8 cellular contexts compared by ENCODE assay signal in the genomic region with DNA sequence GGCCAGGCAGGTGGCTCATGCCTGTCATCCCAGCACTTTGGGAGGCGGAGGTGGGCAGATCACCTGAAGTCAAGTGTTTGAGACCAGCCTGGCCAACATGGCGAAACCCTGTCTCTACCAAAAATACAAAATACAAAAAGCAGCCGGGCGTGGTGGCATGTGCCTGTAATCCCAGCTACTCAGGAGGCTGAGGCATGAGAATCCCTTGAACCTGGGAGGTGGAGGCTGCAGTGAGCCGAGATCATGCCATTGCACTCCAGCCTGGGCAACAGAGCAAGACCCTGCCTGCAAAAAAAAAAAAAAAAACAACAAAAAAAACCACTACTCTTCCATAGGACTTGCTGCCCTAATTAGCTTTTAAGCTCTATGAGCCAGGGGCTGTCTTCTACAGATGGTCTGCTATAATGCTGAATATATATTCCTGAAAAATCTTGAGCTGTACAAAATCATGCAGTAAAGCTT. TPM values are rescaled to one million over a fixed set of nuclear protein-coding genes. Genes with fewer than 3 reads are reported as not detected.
DNase-seq lines count a peak whose midpoint lies in the region; ATAC-seq, FAIRE-seq and TF ChIP-seq lines count a peak whose summit lies in the region.
"Not testable (repeated sequence)": the region's sequence is repeated elsewhere in the genome, so short reads cannot be mapped to it uniquely, and the experiment has no call there.

No MANE protein-coding gene starts in this region.

- not testable (repeated sequence) for TF ChIP-seq POLR2A in GM12878 (IDR thresholded peaks at IDR 0.05; ENCODE audit: low read depth, low read length); esophagus squamous epithelium (IDR thresholded peaks at IDR 0.05); HepG2 (IDR thresholded peaks at IDR 0.05; ENCODE audit: insufficient read depth in 1 of 2, low read depth in 2 of 2, low read length in 2 of 2)

- H3K4me1 Mint-ChIP-seq in activated CD8-positive, alpha-beta T cell treated with anti-CD3 and anti-CD28 coated beads for 36 hours (ENCODE audit: low read depth): peaks cover 41% of the 10 kb centered on the region

- RAD21 ChIA-PET in GM12878 (lab: Charles Lee; ENCODE audit: unreplicated experiment): interaction anchor here (0.7 to 6.9 kb wide), 31 partner anchors 9 to 720 kb away, joined by 3 to 133 read pairs (median 6); no protein-coding TSS in a partner anchor

- not testable (repeated sequence) for H3K27ac Mint-ChIP-seq in activated CD8-positive, alpha-beta T cell treated with anti-CD3 and anti-CD28 coated beads for 36 hours

- H4K12ac ChIP-seq in trophoblast cell (ENCODE audit: low read depth, low read length): not testable (repeated sequence)

- H3K79me2 ChIP-seq in GM12878 (ENCODE audit: control insufficient read depth, insufficient read depth, low read length): peaks cover 94% of the 10 kb centered on the region
- H3K79me2 ChIP-seq in HepG2 (ENCODE audit: insufficient read depth, low read length): peaks cover 91% of the 10 kb centered on the region
- peaks cover 12% of the 10 kb centered on the region for H3K79me2 ChIP-seq in trophoblast cell (ENCODE audit: control insufficient read depth, insufficient read depth, low read length, poor library complexity)

- H3K9ac ChIP-seq in BLaER1; HUES6 (ENCODE audit: low read length); trophoblast cell (ENCODE audit: low read length); subcutaneous abdominal adipose tissue (ENCODE audit: low read length in 5 of 5): not testable (repeated sequence)
- peak overlapping the region; percentile 98 for H3K9ac ChIP-seq in GM12878 (ENCODE audit: control insufficient read depth, insufficient read depth, low read length)
- peak overlapping the region; percentile 81; the same call in 1 of the 2 replicates for H3K9ac ChIP-seq in HepG2 (ENCODE audit: insufficient read depth, low read depth, low read length)

- not testable (repeated sequence) for TF ChIP-seq CTCF in activated CD8-positive, alpha-beta T cell treated with anti-CD3 and anti-CD28 coated beads for 36 hours (IDR thresholded peaks at IDR 0.05); GM12878 (IDR thresholded peaks at IDR 0.05 in 2 of 3, conservative IDR thresholded peaks at IDR 0.05 in 1 of 3; ENCODE audit: control insufficient read depth in 2 of 3, extremely low read depth in 1 of 3, insufficient read depth in 1 of 3, low read depth in 3 of 3, low read length in 3 of 3); esophagus squamous epithelium (IDR thresholded peaks at IDR 0.05); HepG2 (CRISPR knock-in tag; IDR thresholded peaks at IDR 0.05)

- not testable (repeated sequence) for H3K27ac ChIP-seq in BLaER1; HUES6 (ENCODE audit: low read depth, low read length); HepG2 (ENCODE audit: extremely low read length, insufficient read depth, low read length); trophoblast cell (ENCODE audit: low read depth, low read length)
- H3K27ac ChIP-seq in GM12878 (ENCODE audit: control insufficient read depth, insufficient read depth) (peak overlapping the region; percentile 98; the same call in 1 of the 2 replicates), esophagus squamous epithelium (peak overlapping the region in 3 of 4 donors; percentile 93 to 97 (median 97)), subcutaneous abdominal adipose tissue (ENCODE audit: low read depth, low read length) (peak overlapping the region; percentile 95)

- not testable (repeated sequence) for BruUV-seq in GM12878 (replicated peaks; lab: Mats Ljungman, UMichigan); HepG2 (replicated peaks; lab: Mats Ljungman, UMichigan)

- H3K36me3 ChIP-seq in BLaER1 (peaks cover 39% of the 10 kb centered on the region), GM12878 (ENCODE audit: control insufficient read depth in 2 of 2, insufficient read depth in 2 of 2, low read length in 1 of 2) (peaks cover 0 to 11% of the 10 kb centered on the region in 2 experiments; a peak in 2 of 4 replicates), HepG2 (replicated peaks in 1 of 2; ENCODE audit: control insufficient read depth in 1 of 2, insufficient read depth in 2 of 2, low read length in 2 of 2) (peaks cover 8 to 30% of the 10 kb centered on the region in 2 experiments; a peak in 4 of 5 replicates)
- H3K36me3 ChIP-seq in HUES6 (ENCODE audit: control insufficient read depth, insufficient read depth, low read length); esophagus squamous epithelium; trophoblast cell (ENCODE audit: control insufficient read depth in 1 of 2, insufficient read depth in 2 of 2, low read length in 2 of 2); subcutaneous abdominal adipose tissue (ENCODE audit: control insufficient read depth in 5 of 5, insufficient read depth in 5 of 5, low read length in 5 of 5): not testable (repeated sequence)

- H2AK5ac ChIP-seq in trophoblast cell (ENCODE audit: low read length): not testable (repeated sequence)

- H3K4ac ChIP-seq in trophoblast cell (ENCODE audit: low read depth, low read length): peak overlapping the region; percentile 29

- in situ Hi-C loops in GM12878 (cut with MboI) (loop anchor here (5.0 kb wide), 1 partner anchor 395 kb away; no protein-coding TSS in a partner anchor), HepG2 (cut with HindIII; ENCODE audit: extremely low pct_ligation_motif_present, low pct_unique_long_range_greater_than_20kb) (loop anchor here (25.0 kb wide), 1 partner anchor 245 kb away; no protein-coding TSS in a partner anchor)

- not testable (repeated sequence) for FAIRE-seq in GM12878 (lab: Jason Lieb, UNC); HepG2 (lab: Jason Lieb, UNC)

- H4K91ac ChIP-seq in trophoblast cell (ENCODE audit: low read depth, low read length): not testable (repeated sequence)

- not testable (repeated sequence) for H3K27me3 ChIP-seq in BLaER1; HUES6 (ENCODE audit: control insufficient read depth, insufficient read depth, low read length); GM12878 (replicated peaks in 1 of 2; ENCODE audit: control insufficient read depth in 2 of 2, insufficient read depth in 2 of 2, low read length in 1 of 2); esophagus squamous epithelium; HepG2 (ENCODE audit: control insufficient read depth in 1 of 2, insufficient read depth in 2 of 2, low read length in 2 of 2); trophoblast cell (ENCODE audit: insufficient read depth, low read length); subcutaneous abdominal adipose tissue (ENCODE audit: control insufficient read depth in 5 of 5, insufficient read depth in 4 of 5, low read length in 5 of 5)

- H3K4me2 ChIP-seq in BLaER1: peak overlapping the region; percentile 95
- H3K4me2 ChIP-seq in GM12878 (ENCODE audit: control insufficient read depth, insufficient read depth): peak overlapping the region; percentile 58
- H3K4me2 ChIP-seq in HepG2 (ENCODE audit: low read depth, low read length): peak overlapping the region; percentile 64
- not testable (repeated sequence) for H3K4me2 ChIP-seq in trophoblast cell (ENCODE audit: low read length)

- H3K9me3 Mint-ChIP-seq in activated CD8-positive, alpha-beta T cell treated with anti-CD3 and anti-CD28 coated beads for 36 hours: not testable (repeated sequence)

- SMC1A ChIA-PET in GM12878 (lab: Charles Lee; ENCODE audit: uncharacterized antibody, unreplicated experiment): interaction anchor here (0.6 to 10.4 kb wide), 35 partner anchors 8 to 966 kb away, joined by 3 to 209 read pairs (median 8); no protein-coding TSS in a partner anchor

- not testable (repeated sequence) for H4K8ac ChIP-seq in trophoblast cell (ENCODE audit: low read depth, low read length)

- peaks cover 32% of the 10 kb centered on the region for H3K36me3 Mint-ChIP-seq in activated CD8-positive, alpha-beta T cell treated with anti-CD3 and anti-CD28 coated beads for 36 hours (ENCODE audit: low read depth)

- TF ChIP-seq RAD21 in GM12878 (IDR thresholded peaks at IDR 0.05; ENCODE audit: insufficient read depth, low read depth, low read length); HepG2 (CRISPR knock-in tag; IDR thresholded peaks at IDR 0.05): not testable (repeated sequence)

- POLR2A ChIA-PET in activated CD8-positive, alpha-beta T cell treated with anti-CD3 and anti-CD28 coated beads for 36 hours (lab: Charles Lee): interaction anchor here (1.4 kb wide), 1 partner anchor 9 kb away, joined by 3 read pairs; no protein-coding TSS in a partner anchor
- POLR2A ChIA-PET in GM12878 (lab: Charles Lee): interaction anchor here (0.5 to 3.8 kb wide), 13 partner anchors 10 to 399 kb away, joined by 3 to 17 read pairs (median 5); no protein-coding TSS in a partner anchor
- POLR2A ChIA-PET in HepG2 (lab: Yijun Ruan, JAX): not testable (repeated sequence)

- not testable (repeated sequence) for ATAC-seq in activated CD8-positive, alpha-beta T cell treated with anti-CD3 and anti-CD28 coated beads for 36 hours; GM12878; HepG2

- TF ChIP-seq EP300 in GM12878 (IDR thresholded peaks at IDR 0.05; ENCODE audit: borderline replicate concordance in 1 of 2, control insufficient read depth in 1 of 2, low read depth in 2 of 2, low read length in 2 of 2); HepG2 (IDR thresholded peaks at IDR 0.05; ENCODE audit: low read depth in 2 of 2, low read length in 2 of 2); HepG2 (CRISPR knock-in tag; IDR thresholded peaks at IDR 0.05; ENCODE audit: borderline replicate concordance): not testable (repeated sequence)

- not testable (repeated sequence) for H2BK5ac ChIP-seq in trophoblast cell (ENCODE audit: low read depth, low read length, poor library complexity)

- not testable (repeated sequence) for H3K18ac ChIP-seq in trophoblast cell (ENCODE audit: low read length)

- CTCF ChIA-PET in activated CD8-positive, alpha-beta T cell treated with anti-CD3 and anti-CD28 coated beads for 36 hours (lab: Charles Lee): interaction anchor here (3.2 to 9.2 kb wide), 5 partner anchors 15 to 395 kb away, joined by 12 to 47 read pairs (median 27); no protein-coding TSS in a partner anchor
- CTCF ChIA-PET in GM12878 (lab: Yijun Ruan, JAX): interaction anchor here (0.8 to 7.5 kb wide), 19 partner anchors 8 to 721 kb away, joined by 3 to 93 read pairs (median 11); no protein-coding TSS in a partner anchor
- CTCF ChIA-PET in HepG2 (lab: Yijun Ruan, JAX; ENCODE audit: low intra/inter-chr PET ratio, low total read pairs): not testable (repeated sequence)

- H4K20me1 ChIP-seq in BLaER1 (peaks cover 79% of the 10 kb centered on the region), HepG2 (ENCODE audit: insufficient read depth, low read length) (peaks cover 68% of the 10 kb centered on the region)
- H4K20me1 ChIP-seq in GM12878 (ENCODE audit: control insufficient read depth, insufficient read depth): not testable (repeated sequence)

- H3K9me3 ChIP-seq in BLaER1; HUES6 (ENCODE audit: control insufficient read depth, insufficient read depth, low read depth, low read length); GM12878 (replicated peaks; ENCODE audit: control insufficient read depth, insufficient read depth, low read length); esophagus squamous epithelium; HepG2 (ENCODE audit: low read length); trophoblast cell (ENCODE audit: insufficient read depth, low read depth, low read length); subcutaneous abdominal adipose tissue (ENCODE audit: control insufficient read depth in 5 of 5, low read length in 5 of 5): not testable (repeated sequence)

- WGBS in GM12878 (ENCODE audit: insufficient coverage, insufficient replicate concordance, low lambda C conversion rate, missing lambda C conversion rate): 28% methylated on average over 5 of the region's 5 CpGs
- WGBS in esophagus squamous epithelium, 2 donors: 68 to 69% methylated on average over 5 of the region's 5 CpGs
- WGBS in HepG2 (ENCODE audit: low lambda C conversion rate): 80% methylated on average over 5 of the region's 5 CpGs
- WGBS in trophoblast cell (ENCODE audit: extremely low coverage, insufficient coverage, insufficient read length): no CpG with 5 or more reads among the region's 5 CpGs

- H2AFZ ChIP-seq in GM12878 (ENCODE audit: control insufficient read depth, low read depth, low read length); HepG2 (ENCODE audit: low read length); trophoblast cell (ENCODE audit: insufficient read depth, low read length, poor library complexity): not testable (repeated sequence)

- not testable (repeated sequence) for H2BK120ac ChIP-seq in trophoblast cell (ENCODE audit: insufficient read depth, low read length, poor library complexity)

- peak overlapping the region; percentile 92 for H3K4me3 Mint-ChIP-seq in activated CD8-positive, alpha-beta T cell treated with anti-CD3 and anti-CD28 coated beads for 36 hours

- not testable (repeated sequence) for H3K27me3 Mint-ChIP-seq in activated CD8-positive, alpha-beta T cell treated with anti-CD3 and anti-CD28 coated beads for 36 hours

- not testable (repeated sequence) for H3K14ac ChIP-seq in trophoblast cell (ENCODE audit: low read length)

- H2BK12ac ChIP-seq in trophoblast cell (ENCODE audit: low read length): not testable (repeated sequence)

- H3K4me1 ChIP-seq in BLaER1 (peaks cover 29% of the 10 kb centered on the region), HUES6 (ENCODE audit: control insufficient read depth, insufficient read depth, low read length) (peaks cover 16% of the 10 kb centered on the region), esophagus squamous epithelium (peaks cover 28 to 59% (median 29%) of the 10 kb centered on the region in 3 donors), HepG2 (ENCODE audit: insufficient read depth, low read length) (peaks cover 41% of the 10 kb centered on the region), subcutaneous abdominal adipose tissue (ENCODE audit: control insufficient read depth in 5 of 5, insufficient read depth in 5 of 5, low read length in 5 of 5) (peaks cover 5 to 55% (median 42%) of the 10 kb centered on the region in 5 donors)
- H3K4me1 ChIP-seq in GM12878 (ENCODE audit: control insufficient read depth, insufficient read depth, low read length); trophoblast cell (ENCODE audit: control insufficient read depth in 1 of 2, insufficient read depth in 2 of 2, low read length in 2 of 2): not testable (repeated sequence)

- intact Hi-C loops in activated CD8-positive, alpha-beta T cell treated with anti-CD3 and anti-CD28 coated beads for 36 hours (cut with micrococcal nuclease): loop anchor here (10.0 kb wide), 1 partner anchor 287 kb away; no protein-coding TSS in a partner anchor
- intact Hi-C loops in GM12878 (cut with micrococcal nuclease; ENCODE audit: unreplicated experiment) (loop anchor here (2.0 to 5.0 kb wide), 3 partner anchors 85 to 245 kb away; no protein-coding TSS in a partner anchor), HepG2 (cut with micrococcal nuclease; ENCODE audit: unreplicated experiment) (loop anchor here (5.0 kb wide), 1 partner anchor 375 kb away; no protein-coding TSS in a partner anchor)
- intact Hi-C loops in esophagus squamous epithelium (cut with DNase I): not testable (repeated sequence)

- not testable (repeated sequence) for DNase-seq in activated CD8-positive, alpha-beta T cell treated with anti-CD3 and anti-CD28 coated beads for 36 hours; GM12878 (ENCODE audit: low read depth, low spot score); esophagus squamous epithelium (lab: John Stamatoyannopoulos, UW); HepG2 (ENCODE audit: low spot score); trophoblast cell

- H3K23ac ChIP-seq in trophoblast cell (ENCODE audit: low read length): not testable (repeated sequence)

- H3K4me3 ChIP-seq in BLaER1; trophoblast cell (ENCODE audit: low read depth, low read length): not testable (repeated sequence)
- H3K4me3 ChIP-seq in HUES6 (ENCODE audit: low read depth, low read length): peak overlapping the region; percentile 99; the same call in 1 of the 2 replicates
- peak overlapping the region; percentile 87 for H3K4me3 ChIP-seq in GM12878
- peak overlapping the region in 1 of 4 donors; percentile 93 for H3K4me3 ChIP-seq in esophagus squamous epithelium
- H3K4me3 ChIP-seq in HepG2 (replicated peaks in 1 of 3; ENCODE audit: insufficient read depth in 1 of 3, low read depth in 2 of 3, low read length in 3 of 3): peak overlapping the region; percentile 78 to 88 (median 80); a peak in 5 of 6 replicates
- H3K4me3 ChIP-seq in subcutaneous abdominal adipose tissue (ENCODE audit: low read depth in 1 of 5, low read length in 5 of 5): peak overlapping the region in 4 of 5 donors; percentile 6 to 100 (median 94)

- not testable (repeated sequence) for H3K79me1 ChIP-seq in trophoblast cell (ENCODE audit: low read length)

RNA-seq across cellular contexts. Expression of a gene that starts 4.3 kb away (rescaled TPM):
- total RNA-seq in activated CD8-positive, alpha-beta T cell treated with anti-CD3 and anti-CD28 coated beads for 36 hours: 10 to 100 TPM; 54.9 to 61.9 TPM
- total RNA-seq in GM12878 (2013; cell fraction: nucleolus; rRNA removed): 56.5 and 57.3 TPM in 2 replicates
- total RNA-seq in GM12878 (2014; rRNA removed): 70.4 and 77.0 TPM in 2 replicates
- total RNA-seq in GM12878 (2014; rRNA removed; fragmentation: Illumina TruSeq; extraction: Trizol): 89.9 and 91.6 TPM in 2 replicates
- 81.1 and 82.9 TPM in 2 replicates for total RNA-seq in GM12878 (2021)
- 27.8 TPM for polyA plus RNA-seq in GM12878 (2011; ENCODE audit: low read depth)
- 61.8 and 103 TPM in 2 replicates for polyA plus RNA-seq in GM12878 (2011; rRNA removed)
- polyA plus RNA-seq in GM12878 (2011; cell fraction: cytosol; rRNA removed): 20.3 and 24.5 TPM in 2 replicates
- 9.7 and 12.0 TPM in 2 replicates for polyA plus RNA-seq in GM12878 (2011; cell fraction: nucleus; rRNA removed)
- 60.5 and 61.5 TPM in 2 replicates for polyA plus RNA-seq in GM12878 (2012)
- polyA plus RNA-seq in GM12878 (2014; fragmentation: Illumina TruSeq; extraction: Trizol): 84.0 and 110 TPM in 2 replicates
- polyA plus RNA-seq in GM12878 (2014; fragmentation: Nextera tagmentation; extraction: Ambion mirVana): 10 to 100 TPM; 26.6 to 36.6 TPM
- polyA plus RNA-seq in GM12878 (2014; rRNA removed): 53.3 and 56.8 TPM in 2 replicates
- 10 to 100 TPM; 27.0 to 64.4 TPM for polyA plus RNA-seq in GM12878 (2016; fragmentation: Nextera tagmentation; extraction: Ambion mirVana)
- 27.8 and 40.1 TPM in 2 replicates for polyA minus RNA-seq in GM12878 (2011; rRNA and poly(A)+ RNA removed)
- 21.4 and 23.3 TPM in 2 replicates for polyA minus RNA-seq in GM12878 (2011; cell fraction: cytosol; rRNA and poly(A)+ RNA removed)
- polyA minus RNA-seq in GM12878 (2011; cell fraction: nucleus; rRNA and poly(A)+ RNA removed): 11.8 and 22.6 TPM in 2 replicates
- total RNA-seq in esophagus squamous epithelium: 10 to 100 TPM; 16.0 to 33.8 (median 25.7) TPM
- total RNA-seq in HepG2 (2016; rRNA removed; fragmentation: Illumina TruSeq; extraction: Trizol): 70.1 and 94.9 TPM in 2 replicates
- total RNA-seq in HepG2 (2016; cell fraction: cytosol; rRNA removed; fragmentation: Illumina TruSeq; extraction: Trizol; ENCODE audit: low read depth): 9.2 and 11.1 TPM in 2 replicates
- total RNA-seq in HepG2 (2016; cell fraction: insoluble cytoplasmic fraction; rRNA removed; fragmentation: Illumina TruSeq; extraction: Trizol): 73.4 and 86.7 TPM in 2 replicates
- 63.9 and 68.4 TPM in 2 replicates for total RNA-seq in HepG2 (2016; cell fraction: membrane; rRNA removed; fragmentation: Illumina TruSeq; extraction: Trizol)
- 56.8 and 60.7 TPM in 2 replicates for total RNA-seq in HepG2 (2016; cell fraction: nucleus; rRNA removed; fragmentation: Illumina TruSeq; extraction: Trizol)
- polyA plus RNA-seq in HepG2 (2011; rRNA removed): 25.8 and 37.3 TPM in 2 replicates
- 17.4 and 24.1 TPM in 2 replicates for polyA plus RNA-seq in HepG2 (2011; cell fraction: cytosol; rRNA removed)
- polyA plus RNA-seq in HepG2 (2011; cell fraction: nucleus; rRNA removed): 7.0 and 9.4 TPM in 2 replicates
- polyA plus RNA-seq in HepG2 (2012): 38.9 and 48.2 TPM in 2 replicates
- 8.6 and 16.4 TPM in 2 replicates for polyA plus RNA-seq in HepG2 (2016; cell fraction: cytosol; fragmentation: Illumina TruSeq; extraction: Trizol; ENCODE audit: low read depth)
- 138 and 142 TPM in 2 replicates for polyA plus RNA-seq in HepG2 (2016; cell fraction: insoluble cytoplasmic fraction; fragmentation: Illumina TruSeq; extraction: Trizol; ENCODE audit: low read depth)
- 51.0 and 63.1 TPM in 2 replicates for polyA plus RNA-seq in HepG2 (2016; cell fraction: membrane; fragmentation: Illumina TruSeq; extraction: Trizol; ENCODE audit: low read depth)
- 102 and 103 TPM in 2 replicates for polyA plus RNA-seq in HepG2 (2016; cell fraction: nucleus; fragmentation: Illumina TruSeq; extraction: Trizol; ENCODE audit: insufficient read depth, low read depth)
- polyA minus RNA-seq in HepG2 (2011; rRNA and poly(A)+ RNA removed; ENCODE audit: low replicate concordance): 7.4 and 17.4 TPM in 2 replicates
- polyA minus RNA-seq in HepG2 (2011; cell fraction: cytosol; rRNA and poly(A)+ RNA removed): 36.7 and 37.5 TPM in 2 replicates
- polyA minus RNA-seq in HepG2 (2011; cell fraction: nucleus; rRNA and poly(A)+ RNA removed): 27.8 and 32.6 TPM in 2 replicates
- polyA plus RNA-seq in trophoblast cell (2013): 39.6 and 40.3 TPM in 2 replicates

RNA-seq across cellular contexts. Expression of a gene that starts 59.7 kb away (rescaled TPM):
- total RNA-seq in activated CD8-positive, alpha-beta T cell treated with anti-CD3 and anti-CD28 coated beads for 36 hours: 100 to 1,000 TPM; 186 to 192 TPM
- total RNA-seq in GM12878 (2013; cell fraction: nucleolus; rRNA removed): 47.0 and 47.3 TPM in 2 replicates
- total RNA-seq in GM12878 (2014; rRNA removed) (316 and 345 TPM in 2 replicates), GM12878 (2014; rRNA removed; fragmentation: Illumina TruSeq; extraction: Trizol) (301 and 306 TPM in 2 replicates), GM12878 (2021) (242 and 243 TPM in 2 replicates), esophagus squamous epithelium (10 to 100 TPM; 32.6 to 52.8 (median 43.3) TPM), HepG2 (2016; rRNA removed; fragmentation: Illumina TruSeq; extraction: Trizol) (197 and 317 TPM in 2 replicates)
- polyA plus RNA-seq in GM12878 (2011; ENCODE audit: low read depth): 39.6 TPM
- polyA plus RNA-seq in GM12878 (2011; rRNA removed) (312 and 365 TPM in 2 replicates), GM12878 (2014; fragmentation: Illumina TruSeq; extraction: Trizol) (394 and 481 TPM in 2 replicates), GM12878 (2014; fragmentation: Nextera tagmentation; extraction: Ambion mirVana) (100 to 1,000 TPM; 699 to 945 TPM), GM12878 (2014; rRNA removed) (492 and 503 TPM in 2 replicates), GM12878 (2016; fragmentation: Nextera tagmentation; extraction: Ambion mirVana) (100 to 1,000 TPM; 522 to 545 TPM), HepG2 (2011; rRNA removed) (179 and 188 TPM in 2 replicates)
- 152 and 211 TPM in 2 replicates for polyA plus RNA-seq in GM12878 (2011; cell fraction: cytosol; rRNA removed)
- polyA plus RNA-seq in GM12878 (2011; cell fraction: nucleus; rRNA removed): 93.2 and 152 TPM in 2 replicates
- 190 and 239 TPM in 2 replicates for polyA plus RNA-seq in GM12878 (2012)
- 159 and 169 TPM in 2 replicates for polyA minus RNA-seq in GM12878 (2011; rRNA and poly(A)+ RNA removed)
- 60.4 and 74.1 TPM in 2 replicates for polyA minus RNA-seq in GM12878 (2011; cell fraction: cytosol; rRNA and poly(A)+ RNA removed)
- 11.5 and 18.6 TPM in 2 replicates for polyA minus RNA-seq in GM12878 (2011; cell fraction: nucleus; rRNA and poly(A)+ RNA removed)
- 43.5 and 43.9 TPM in 2 replicates for total RNA-seq in HepG2 (2016; cell fraction: cytosol; rRNA removed; fragmentation: Illumina TruSeq; extraction: Trizol; ENCODE audit: low read depth)
- 195 and 339 TPM in 2 replicates for total RNA-seq in HepG2 (2016; cell fraction: insoluble cytoplasmic fraction; rRNA removed; fragmentation: Illumina TruSeq; extraction: Trizol)
- total RNA-seq in HepG2 (2016; cell fraction: membrane; rRNA removed; fragmentation: Illumina TruSeq; extraction: Trizol): 74.6 and 87.2 TPM in 2 replicates
- 66.6 and 69.2 TPM in 2 replicates for total RNA-seq in HepG2 (2016; cell fraction: nucleus; rRNA removed; fragmentation: Illumina TruSeq; extraction: Trizol)
- 71.4 and 85.0 TPM in 2 replicates for polyA plus RNA-seq in HepG2 (2011; cell fraction: cytosol; rRNA removed)
- 21.6 and 30.5 TPM in 2 replicates for polyA plus RNA-seq in HepG2 (2011; cell fraction: nucleus; rRNA removed)
- 160 and 165 TPM in 2 replicates for polyA plus RNA-seq in HepG2 (2012)
- polyA plus RNA-seq in HepG2 (2016; cell fraction: cytosol; fragmentation: Illumina TruSeq; extraction: Trizol; ENCODE audit: low read depth): 41.1 and 43.9 TPM in 2 replicates
- 331 and 351 TPM in 2 replicates for polyA plus RNA-seq in HepG2 (2016; cell fraction: insoluble cytoplasmic fraction; fragmentation: Illumina TruSeq; extraction: Trizol; ENCODE audit: low read depth)
- 56.6 and 65.4 TPM in 2 replicates for polyA plus RNA-seq in HepG2 (2016; cell fraction: membrane; fragmentation: Illumina TruSeq; extraction: Trizol; ENCODE audit: low read depth)
- 115 and 117 TPM in 2 replicates for polyA plus RNA-seq in HepG2 (2016; cell fraction: nucleus; fragmentation: Illumina TruSeq; extraction: Trizol; ENCODE audit: insufficient read depth, low read depth)
- polyA minus RNA-seq in HepG2 (2011; rRNA and poly(A)+ RNA removed; ENCODE audit: low replicate concordance): 45.7 and 70.5 TPM in 2 replicates
- polyA minus RNA-seq in HepG2 (2011; cell fraction: cytosol; rRNA and poly(A)+ RNA removed): 70.3 and 70.8 TPM in 2 replicates
- polyA minus RNA-seq in HepG2 (2011; cell fraction: nucleus; rRNA and poly(A)+ RNA removed): 23.6 and 30.6 TPM in 2 replicates
- 155 and 169 TPM in 2 replicates for polyA plus RNA-seq in trophoblast cell (2013)
